8 cellular contexts compared by ENCODE assay signal in the genomic region with DNA sequence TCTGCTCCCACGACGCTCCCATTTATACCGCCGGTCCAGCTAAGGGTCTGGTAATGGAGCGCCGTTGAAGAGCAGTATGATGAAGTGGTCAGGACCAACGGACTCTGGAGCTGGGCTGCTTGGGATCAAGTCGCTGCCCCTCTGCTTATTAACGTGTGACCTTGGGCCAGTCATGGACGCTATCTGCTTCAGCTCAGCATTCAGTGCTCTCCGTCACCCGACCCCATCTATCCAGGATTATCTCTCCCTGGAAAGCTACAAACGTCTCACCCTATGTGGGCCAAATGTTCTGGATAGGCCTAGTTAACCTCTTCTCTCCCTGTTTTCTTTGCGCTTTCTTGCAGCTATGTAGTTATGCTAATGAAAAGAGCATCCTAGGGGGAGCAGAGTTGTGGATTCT. TPM values are rescaled to one million over a fixed set of nuclear protein-coding genes. Genes with fewer than 3 reads are reported as not detected.
DNase-seq lines count a peak whose midpoint lies in the region; ATAC-seq, FAIRE-seq and TF ChIP-seq lines count a peak whose summit lies in the region.

No MANE protein-coding gene starts in this region.

- H3K4me1 Mint-ChIP-seq in activated CD4-positive, alpha-beta T cell treated with anti-CD3 and anti-CD28 coated beads, Interleukin-2, amount 10 ng/mL, durations not matched to agents 7 days and 5 days: peaks cover 44% of the 10 kb centered on the region

- CTCF ChIA-PET in activated CD4-positive, alpha-beta T cell treated with anti-CD3 and anti-CD28 coated beads, Interleukin-2, amount 10 ng/mL, durations not matched to agents 7 days and 5 days (lab: Charles Lee): interaction anchor here (0.6 to 1.9 kb wide), 5 partner anchors 11 to 457 kb away, joined by 3 to 5 read pairs (median 4); no protein-coding TSS in a partner anchor

- H3K4me3 ChIP-seq in SJCRH30: peak overlapping the region; percentile 90
- H3K4me3 ChIP-seq in fibroblast of mammary gland (ENCODE audit: control insufficient read depth, low read depth, low read length): peak overlapping the region; percentile 83
- H3K4me3 ChIP-seq in pancreas: peak overlapping the region; percentile 72 to 97 (median 84)

- H3K27ac Mint-ChIP-seq in activated CD4-positive, alpha-beta T cell treated with anti-CD3 and anti-CD28 coated beads, Interleukin-2, amount 10 ng/mL, durations not matched to agents 7 days and 5 days: peak overlapping the region; percentile 95

- H3K27me3 ChIP-seq in SJCRH30 (no peaks in the 10 kb centered on the region), pancreas (no peaks in the 10 kb centered on the region)

- TF ChIP-seq CTCF in fibroblast of mammary gland (conservative IDR thresholded peaks at IDR 0.05; ENCODE audit: control insufficient read depth, insufficient read depth, low read depth, low read length): no peak
- TF ChIP-seq CTCF in pancreas (IDR thresholded peaks at IDR 0.05): no peak

- peaks cover 21% of the 10 kb centered on the region for H3K36me3 ChIP-seq in SJCRH30
- H3K36me3 ChIP-seq in pancreas: no peaks in the 10 kb centered on the region

- WGBS in pancreas, 2 donors: 6 to 9% methylated on average over 14 of the region's 14 CpGs

- H3K4me1 ChIP-seq in SJCRH30 (no peaks in the 10 kb centered on the region; the same call in 1 of the 2 replicates), pancreas (peaks cover 0 to 11% (median 0%) of the 10 kb centered on the region in 3 donors)

- ATAC-seq in pancreas: peak in 3 of 4 donors; percentile 5 to 15 (median 8)

- H3K36me3 Mint-ChIP-seq in activated CD4-positive, alpha-beta T cell treated with anti-CD3 and anti-CD28 coated beads, Interleukin-2, amount 10 ng/mL, durations not matched to agents 7 days and 5 days (ENCODE audit: low read depth): peaks cover 37% of the 10 kb centered on the region

- intact Hi-C loops in pancreas (cut with DNase I): no loop called here

- no peak for DNase-seq in activated CD4-positive, alpha-beta T cell treated with anti-CD3 and anti-CD28 coated beads, Interleukin-2, amount 10 ng/mL, durations not matched to agents 7 days and 5 days
- DNase-seq in activated CD4-positive, alpha-beta T cell treated with anti-CD3 and anti-CD28 coated beads for 48 hours: no peak
- DNase-seq in SJCRH30 (peak; percentile 20 to 43), fibroblast of mammary gland (ENCODE audit: low read depth) (peak; percentile 21), pancreas (no peak), GM19239 (ENCODE audit: insufficient read length, low spot score) (no peak), NK-92 (lab: John Stamatoyannopoulos, UW; ENCODE audit: unreplicated experiment) (no peak), globus pallidus (ENCODE audit: low spot score) (no peak)

- H3K4me3 Mint-ChIP-seq in activated CD4-positive, alpha-beta T cell treated with anti-CD3 and anti-CD28 coated beads, Interleukin-2, amount 10 ng/mL, durations not matched to agents 7 days and 5 days: peak overlapping the region; percentile 91

- H3K9me3 ChIP-seq in SJCRH30 (replicated peaks): no peaks in the 10 kb centered on the region
- H3K9me3 ChIP-seq in pancreas: no peaks in the 10 kb centered on the region

- POLR2A ChIA-PET in activated CD4-positive, alpha-beta T cell treated with anti-CD3 and anti-CD28 coated beads, Interleukin-2, amount 10 ng/mL, durations not matched to agents 7 days and 5 days (lab: Charles Lee): interaction anchor here (0.6 kb wide), 1 partner anchor 88 kb away, joined by 3 read pairs; no protein-coding TSS in a partner anchor

- H3K27me3 Mint-ChIP-seq in activated CD4-positive, alpha-beta T cell treated with anti-CD3 and anti-CD28 coated beads, Interleukin-2, amount 10 ng/mL, durations not matched to agents 7 days and 5 days: no peaks in the 10 kb centered on the region

- H3K27ac ChIP-seq in SJCRH30: peak overlapping the region; percentile 80
- H3K27ac ChIP-seq in pancreas: no peak overlapping the region

- H3K9me3 Mint-ChIP-seq in activated CD4-positive, alpha-beta T cell treated with anti-CD3 and anti-CD28 coated beads, Interleukin-2, amount 10 ng/mL, durations not matched to agents 7 days and 5 days: peaks cover 3% of the 10 kb centered on the region

- no peak for FAIRE-seq in pancreas (lab: Jason Lieb, UNC)
- FAIRE-seq in GM19239 (lab: Jason Lieb, UNC): no peak

RNA-seq across cellular contexts. Expression of gene MSH2, which starts 0.9 kb away (rescaled TPM):
- 10 to 100 TPM; 48.0 to 51.8 TPM for total RNA-seq in activated CD4-positive, alpha-beta T cell treated with anti-CD3 and anti-CD28 coated beads, Interleukin-2, amount 10 ng/mL, durations not matched to agents 7 days and 5 days
- total RNA-seq in SJCRH30 (2014; rRNA removed; shearing (Covaris generic)): 172 and 180 TPM in 2 replicates
- total RNA-seq in pancreas: 10 to 100 TPM in 1 of 6 donors, 1 to 10 TPM in 5; 5.1 to 10.3 (median 8.2) TPM
- 1 to 10 TPM; 3.3 to 6.5 TPM for polyA plus RNA-seq in pancreas

RNA-seq across cellular contexts. Expression of gene EPCAM, which starts 34.7 kb away (rescaled TPM):
- not detected for total RNA-seq in activated CD4-positive, alpha-beta T cell treated with anti-CD3 and anti-CD28 coated beads, Interleukin-2, amount 10 ng/mL, durations not matched to agents 7 days and 5 days
- 6.0 and 6.8 TPM in 2 replicates for total RNA-seq in SJCRH30 (2014; rRNA removed; shearing (Covaris generic))
- 100 to 1,000 TPM in 3 of 6 donors, 10 to 100 TPM in 3; 72.3 to 184 (median 99.5) TPM for total RNA-seq in pancreas
- polyA plus RNA-seq in pancreas: 100 to 1,000 TPM in 1 of 2 donors, 10 to 100 TPM in 1; 98.8 to 180 TPM

Comparison
In these comparisons a context has a peak if more than half of its experiments do, and no peak if none do; other contexts are left out.
1. DNase-seq: peak in SJCRH30 (2 of 2) and fibroblast of mammary gland (single experiment); none in activated CD4-positive, alpha-beta T cell treated with anti-CD3 and anti-CD28 coated beads, Interleukin-2, amount 10 ng/mL, durations not matched to agents 7 days and 5 days (single experiment), activated CD4-positive, alpha-beta T cell treated with anti-CD3 and anti-CD28 coated beads for 48 hours (single experiment), pancreas (0 of 6), GM19239 (single experiment), NK-92 (single experiment) and globus pallidus (single experiment).
2. RNA of gene MSH2, which starts 0.9 kb away (total RNA-seq): 172 to 180 TPM in SJCRH30 and 48.0 to 51.8 TPM in activated CD4-positive, alpha-beta T cell treated with anti-CD3 and anti-CD28 coated beads, Interleukin-2, amount 10 ng/mL, durations not matched to agents 7 days and 5 days; 5.1 to 10.3 TPM in pancreas; every median in the first group is over 4 times any median in the second.
3. Peak in every context shown above with its lines, with median percentiles within 50 percentile points of each other: H3K4me3 ChIP-seq.